32 cellular contexts compared by ENCODE assay signal in the genomic region with DNA sequence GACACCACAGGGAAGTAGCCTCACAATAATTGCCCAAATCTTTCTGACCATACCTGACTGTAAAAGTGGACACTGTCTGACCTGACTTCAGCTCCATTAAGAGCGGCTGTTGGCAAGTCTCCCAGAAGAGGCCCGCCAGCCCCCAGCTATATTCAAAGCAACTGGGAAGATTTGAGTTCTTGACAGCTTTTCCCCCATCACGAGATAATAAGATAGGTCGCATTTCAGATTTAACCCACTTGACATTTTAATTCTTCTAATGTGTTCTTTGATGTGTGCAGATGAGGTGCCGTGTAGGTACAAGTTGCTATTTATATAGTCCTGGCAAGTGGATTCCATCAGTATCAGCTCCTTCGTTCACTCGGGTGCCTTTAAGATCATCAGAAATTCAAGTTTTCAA.
"Had no signal": no experiment of that assay in that cellular context is flagged by ENCODE, and none has a peak within 500 bp of the region (broad histone marks: within the 10 kb centered on the region; RNA-seq: fewer than 3 reads in every experiment).

No MANE protein-coding gene starts in this region.

- H3K36me3 Mint-ChIP-seq: activated naive CD4-positive, alpha-beta T cell treated with anti-CD3 and anti-CD28 coated beads, Interleukin-2, amount 10 ng/mL, durations not matched to agents 7 days and 5 days; activated naive CD4-positive, alpha-beta T cell treated with anti-CD3 and anti-CD28 coated beads, Interleukin-2, amount 50 U/mL, for 72 hours; activated naive CD8-positive, alpha-beta T cell treated with anti-CD3 and anti-CD28 coated beads, Interleukin-2, amount 10 ng/mL, durations not matched to agents 7 days and 5 days; brain had no signal

- H3K4me1 Mint-ChIP-seq: activated CD4-positive, alpha-beta memory T cell treated with anti-CD3 and anti-CD28 coated beads, Interleukin-2, amount 10 ng/mL, durations not matched to agents 7 days and 5 days; activated CD4-positive, alpha-beta T cell treated with anti-CD3 and anti-CD28 coated beads, Interleukin-2, amount 10 ng/mL, durations not matched to agents 7 days and 5 days; activated naive CD4-positive, alpha-beta T cell treated with anti-CD3 and anti-CD28 coated beads, Interleukin-2, amount 10 ng/mL, durations not matched to agents 7 days and 5 days; activated naive CD8-positive, alpha-beta T cell treated with anti-CD3 and anti-CD28 coated beads, Interleukin-2, amount 10 ng/mL, durations not matched to agents 7 days and 5 days; T-helper 17 cell had no signal

- H3K36me3 ChIP-seq: ascending aorta, breast epithelium, esophagus muscularis mucosa, gastrocnemius medialis, heart left ventricle, WERI-Rb-1 had no signal

- H3K27ac Mint-ChIP-seq: activated CD4-positive, alpha-beta memory T cell treated with anti-CD3 and anti-CD28 coated beads, Interleukin-2, amount 10 ng/mL, durations not matched to agents 7 days and 5 days; activated CD4-positive, alpha-beta T cell treated with anti-CD3 and anti-CD28 coated beads, Interleukin-2, amount 10 ng/mL, durations not matched to agents 7 days and 5 days; activated naive CD4-positive, alpha-beta T cell treated with anti-CD3 and anti-CD28 coated beads, Interleukin-2, amount 10 ng/mL, durations not matched to agents 7 days and 5 days; activated naive CD4-positive, alpha-beta T cell treated with anti-CD3 and anti-CD28 coated beads, Interleukin-2, amount 50 U/mL, for 72 hours; activated naive CD8-positive, alpha-beta T cell treated with anti-CD3 and anti-CD28 coated beads, Interleukin-2, amount 10 ng/mL, durations not matched to agents 7 days and 5 days; activated T-cell treated with anti-CD3 and anti-CD28 coated beads, Interleukin-2, amount 50 U/mL, for 24 hours; activated T-cell treated with anti-CD3 and anti-CD28 coated beads, Interleukin-2, amount 50 U/mL, for 72 hours; brain; effector memory CD8-positive, alpha-beta T cell; T-helper 17 cell; T-helper 2 cell treated with Interferon-gamma antibody and Interleukin-4, amounts not matched to agents 5 μg/mL and 100 μg/mL, for 36 hours had no signal

- H3K9me3 ChIP-seq: ascending aorta, breast epithelium, esophagus muscularis mucosa, gastrocnemius medialis had no signal

- H3K27ac ChIP-seq: ascending aorta, breast epithelium, esophagus muscularis mucosa, foreskin keratinocyte, gastrocnemius medialis, heart left ventricle, WERI-Rb-1 had no signal

- H3K4me3 Mint-ChIP-seq: activated CD4-positive, alpha-beta memory T cell treated with anti-CD3 and anti-CD28 coated beads, Interleukin-2, amount 10 ng/mL, durations not matched to agents 7 days and 5 days; activated CD4-positive, alpha-beta T cell treated with anti-CD3 and anti-CD28 coated beads, Interleukin-2, amount 10 ng/mL, durations not matched to agents 7 days and 5 days; activated naive CD4-positive, alpha-beta T cell treated with anti-CD3 and anti-CD28 coated beads, Interleukin-2, amount 10 ng/mL, durations not matched to agents 7 days and 5 days; activated naive CD8-positive, alpha-beta T cell treated with anti-CD3 and anti-CD28 coated beads, Interleukin-2, amount 10 ng/mL, durations not matched to agents 7 days and 5 days; activated T-cell treated with anti-CD3 and anti-CD28 coated beads, Interleukin-2, amount 50 U/mL, for 24 hours; activated T-cell treated with anti-CD3 and anti-CD28 coated beads, Interleukin-2, amount 50 U/mL, for 72 hours; brain; effector memory CD8-positive, alpha-beta T cell; T-helper 17 cell; T-helper 2 cell treated with Interferon-gamma antibody and Interleukin-4, amounts not matched to agents 5 μg/mL and 100 μg/mL, for 36 hours had no signal

- H3K4me3 ChIP-seq: ascending aorta, breast epithelium, esophagus muscularis mucosa, gastrocnemius medialis, heart left ventricle had no signal

- H3K27me3 Mint-ChIP-seq: activated naive CD4-positive, alpha-beta T cell treated with anti-CD3 and anti-CD28 coated beads, Interleukin-2, amount 10 ng/mL, durations not matched to agents 7 days and 5 days; brain; effector memory CD8-positive, alpha-beta T cell had no signal

- H3K27me3 ChIP-seq: ascending aorta, foreskin keratinocyte, gastrocnemius medialis had no signal

- H3K9me3 Mint-ChIP-seq: activated CD4-positive, alpha-beta memory T cell treated with anti-CD3 and anti-CD28 coated beads, Interleukin-2, amount 10 ng/mL, durations not matched to agents 7 days and 5 days; activated CD4-positive, alpha-beta T cell treated with anti-CD3 and anti-CD28 coated beads, Interleukin-2, amount 10 ng/mL, durations not matched to agents 7 days and 5 days; activated naive CD4-positive, alpha-beta T cell treated with anti-CD3 and anti-CD28 coated beads, Interleukin-2, amount 10 ng/mL, durations not matched to agents 7 days and 5 days; activated naive CD4-positive, alpha-beta T cell treated with anti-CD3 and anti-CD28 coated beads, Interleukin-2, amount 50 U/mL, for 72 hours; activated naive CD8-positive, alpha-beta T cell treated with anti-CD3 and anti-CD28 coated beads, Interleukin-2, amount 10 ng/mL, durations not matched to agents 7 days and 5 days; activated T-cell treated with anti-CD3 and anti-CD28 coated beads, Interleukin-2, amount 50 U/mL, for 24 hours; effector memory CD8-positive, alpha-beta T cell; T-helper 2 cell treated with Interferon-gamma antibody and Interleukin-4, amounts not matched to agents 5 μg/mL and 100 μg/mL, for 36 hours had no signal

- DNase-seq: activated CD4-positive, alpha-beta memory T cell treated with anti-CD3 and anti-CD28 coated beads, Interleukin-2, amount 10 ng/mL, durations not matched to agents 7 days and 5 days; activated CD4-positive, alpha-beta T cell treated with anti-CD3 and anti-CD28 coated beads for 4 hours; activated CD4-positive, alpha-beta T cell treated with anti-CD3 and anti-CD28 coated beads, Interleukin-2, amount 10 ng/mL, durations not matched to agents 7 days and 5 days; activated CD4-positive, alpha-beta T cell treated with anti-CD3 and anti-CD28 coated beads, Interleukin-2, amount 50 U/mL, for 4 hours; activated CD4-positive, CD25-positive, alpha-beta regulatory T cell; activated CD4-positive, CD25-positive, alpha-beta regulatory T cell treated with anti-CD3 and anti-CD28 coated beads, Interleukin-2, amount 50 U/mL, for 72 hours; activated CD8-positive, alpha-beta memory T cell treated with anti-CD3 and anti-CD28 coated beads, Interleukin-2, amount 50 U/mL, for 48 hours; activated gamma-delta T cell; activated naive CD4-positive, alpha-beta T cell; activated naive CD4-positive, alpha-beta T cell treated with anti-CD3 and anti-CD28 coated beads, Interleukin-2, amount 10 ng/mL, durations not matched to agents 7 days and 5 days; activated naive CD8-positive, alpha-beta T cell treated with anti-CD3 and anti-CD28 coated beads, Interleukin-2, amount 10 ng/mL, durations not matched to agents 7 days and 5 days; activated T-cell treated with anti-CD3 and anti-CD28 coated beads for 4 hours; activated T-cell treated with anti-CD3 and anti-CD28 coated beads, Interleukin-2, amount 50 U/mL, for 24 hours; activated T-cell treated with anti-CD3 and anti-CD28 coated beads, Interleukin-2, amount 50 U/mL, for 72 hours; cortex of kidney; dermis blood vessel endothelial cell; effector CD4-positive, alpha-beta T cell; effector memory CD8-positive, alpha-beta T cell; erythroblast; foreskin keratinocyte; gastrocnemius medialis; glutamatergic neuron; heart left ventricle; T-helper 17 cell; T1000; WERI-Rb-1 had no signal

- H3K4me1 ChIP-seq: ascending aorta, breast epithelium, esophagus muscularis mucosa, foreskin keratinocyte, gastrocnemius medialis, heart left ventricle had no signal
